In the genomic region with DNA sequence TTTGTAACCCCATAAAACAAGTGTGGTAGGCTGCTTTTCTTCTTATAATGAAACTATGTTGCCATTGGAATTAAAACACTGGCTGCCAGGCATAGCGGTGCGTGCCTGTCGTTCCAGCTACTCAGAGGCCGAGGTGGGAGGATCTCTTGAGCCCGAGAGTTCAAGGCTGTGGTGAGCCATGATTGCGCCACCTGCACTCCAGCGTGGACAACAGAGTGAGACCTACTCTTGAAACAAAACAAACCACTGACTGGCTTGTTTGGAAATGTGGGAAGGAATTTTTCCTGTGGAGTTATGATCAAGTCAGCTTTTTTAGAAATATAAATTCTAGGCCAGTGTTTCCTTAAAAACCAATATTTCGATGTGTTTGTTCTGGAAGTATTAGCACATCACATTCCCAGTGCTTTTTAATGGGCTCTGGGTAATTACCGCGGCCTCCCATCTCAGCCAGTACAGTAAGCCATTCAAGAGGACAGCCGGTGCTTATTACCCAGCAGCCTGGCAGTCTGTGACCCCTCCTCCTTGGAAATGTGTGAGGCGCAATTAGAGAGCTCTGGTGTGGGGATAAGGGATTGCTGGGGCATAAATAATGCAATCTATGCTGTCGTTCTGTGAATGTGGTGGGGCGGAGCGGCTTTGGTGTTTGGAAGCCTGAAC, we compare ENCODE assay signal across 9 cellular contexts. TPM values are rescaled to one million over a fixed set of nuclear protein-coding genes. Genes with fewer than 3 reads are reported as not detected.
DNase-seq lines count a peak whose midpoint lies in the region; ATAC-seq lines count a peak whose summit lies in the region.
"Had no signal": no experiment of that assay in that cellular context is flagged by ENCODE, and none has a peak within 500 bp of the region (broad histone marks: within the 10 kb centered on the region; RNA-seq: fewer than 3 reads in every experiment).

No MANE protein-coding gene starts in this region.

- peak overlapping the region; percentile 62 for H3K9ac ChIP-seq in skeletal muscle satellite cell (ENCODE audit: low read depth, low read length)

- no peaks in the 10 kb centered on the region for H3K36me3 ChIP-seq in skeletal muscle satellite cell (ENCODE audit: insufficient read depth, low read length)

- no peaks in the 10 kb centered on the region for H3K27me3 Mint-ChIP-seq in activated T-helper 1 cell treated with anti-CD3 and anti-CD28 coated beads, Interleukin-12 subunit alpha, Interleukin-12 subunit beta, Interleukin-2, Interleukin-4 antibody, amounts not matched to agents 30 ng/mL and 10 ng/mL and 1 ng/mL, durations not matched to agents 14 hours and 24 hours and 36 hours (ENCODE audit: insufficient read depth)

- H3K9me3 Mint-ChIP-seq in activated T-helper 1 cell treated with anti-CD3 and anti-CD28 coated beads, Interleukin-12 subunit alpha, Interleukin-12 subunit beta, Interleukin-2, Interleukin-4 antibody, amounts not matched to agents 30 ng/mL and 10 ng/mL and 1 ng/mL, durations not matched to agents 14 hours and 24 hours and 36 hours, result no peaks in the 10 kb centered on the region

- H3K4me2 ChIP-seq in skeletal muscle satellite cell (ENCODE audit: low read length), result peak overlapping the region; percentile 66

- no peak for DNase-seq in Right ventricle myocardium inferior (ENCODE audit: missing footprints)
- DNase-seq in cardiac septum (ENCODE audit: low spot score), result no peak
- no peak for DNase-seq in activated T-helper 1 cell treated with anti-CD3 and anti-CD28 coated beads, Interleukin-12 subunit alpha, Interleukin-12 subunit beta, Interleukin-2, Interleukin-4 antibody, amounts not matched to agents 30 ng/mL and 10 ng/mL and 1 ng/mL, durations not matched to agents 14 hours and 24 hours and 36 hours (ENCODE audit: low spot score)
- peak; percentile 71 to 87 (median 74) for DNase-seq in right cardiac atrium
- DNase-seq in stimulated activated CD4-positive, alpha-beta T cell treated with anti-CD3 and anti-CD28 coated beads, Interleukin-2, amount 100 ng/mL, for 48 hours, result no peak
- DNase-seq: DND-41 had no signal

- intact Hi-C loops in Right ventricle myocardium inferior (cut with DNase I), result no loop called here
- intact Hi-C loops in cardiac septum (cut with DNase I), result no loop called here
- intact Hi-C loops in activated T-helper 1 cell treated with anti-CD3 and anti-CD28 coated beads, Interleukin-12 subunit alpha, Interleukin-12 subunit beta, Interleukin-2, Interleukin-4 antibody, amounts not matched to agents 30 ng/mL and 10 ng/mL and 1 ng/mL, durations not matched to agents 14 hours and 24 hours and 36 hours (cut with micrococcal nuclease), result no loop called here
- intact Hi-C loops in right cardiac atrium (cut with DNase I), result loop anchor here in 1 of 4 donors (5.0 kb wide), 1 partner anchor 39 kb away; no protein-coding TSS in a partner anchor

- peaks cover 26% of the 10 kb centered on the region for H3K4me1 Mint-ChIP-seq in activated T-helper 1 cell treated with anti-CD3 and anti-CD28 coated beads, Interleukin-12 subunit alpha, Interleukin-12 subunit beta, Interleukin-2, Interleukin-4 antibody, amounts not matched to agents 30 ng/mL and 10 ng/mL and 1 ng/mL, durations not matched to agents 14 hours and 24 hours and 36 hours (ENCODE audit: low read depth)

- H3K4me1 ChIP-seq in right cardiac atrium (ENCODE audit: control insufficient read depth, insufficient read depth, low read length) (peaks cover 29% of the 10 kb centered on the region), skeletal muscle satellite cell (ENCODE audit: control insufficient read depth, insufficient read depth, low read length) (peaks cover 58% of the 10 kb centered on the region)

- peak overlapping the region; percentile 9 for H3K27ac Mint-ChIP-seq in activated T-helper 1 cell treated with anti-CD3 and anti-CD28 coated beads, Interleukin-12 subunit alpha, Interleukin-12 subunit beta, Interleukin-2, Interleukin-4 antibody, amounts not matched to agents 30 ng/mL and 10 ng/mL and 1 ng/mL, durations not matched to agents 14 hours and 24 hours and 36 hours

- H3K27me3 ChIP-seq in right cardiac atrium (ENCODE audit: control insufficient read depth, insufficient read depth), result no peaks in the 10 kb centered on the region
- no peaks in the 10 kb centered on the region for H3K27me3 ChIP-seq in skeletal muscle satellite cell (ENCODE audit: control insufficient read depth, insufficient read depth, low read length)

- no peak overlapping the region for H3K4me3 ChIP-seq in right cardiac atrium (ENCODE audit: low read length)
- peak overlapping the region; percentile 31 for H3K4me3 ChIP-seq in skeletal muscle satellite cell (ENCODE audit: low read length)

- peaks cover 14% of the 10 kb centered on the region for H3K36me3 Mint-ChIP-seq in activated T-helper 1 cell treated with anti-CD3 and anti-CD28 coated beads, Interleukin-12 subunit alpha, Interleukin-12 subunit beta, Interleukin-2, Interleukin-4 antibody, amounts not matched to agents 30 ng/mL and 10 ng/mL and 1 ng/mL, durations not matched to agents 14 hours and 24 hours and 36 hours (ENCODE audit: low read depth)

- H3K9me3 ChIP-seq in right cardiac atrium (ENCODE audit: control insufficient read depth, low read length), result no peaks in the 10 kb centered on the region
- no peaks in the 10 kb centered on the region for H3K9me3 ChIP-seq in skeletal muscle satellite cell (replicated peaks; ENCODE audit: low read length)

- WGBS in right cardiac atrium, result 45% methylated on average over 15 of the region's 15 CpGs

- peak; percentile 20 for ATAC-seq in Right ventricle myocardium inferior
- peak; percentile 42 to 44 for ATAC-seq in right cardiac atrium
- ATAC-seq in GM19395 (IDR thresholded peaks at IDR 0.05; ENCODE audit: unreplicated experiment), result no peak
- no peak for ATAC-seq in HG03039 (IDR thresholded peaks at IDR 0.05; ENCODE audit: unreplicated experiment)

- H3K4me3 Mint-ChIP-seq in activated T-helper 1 cell treated with anti-CD3 and anti-CD28 coated beads, Interleukin-12 subunit alpha, Interleukin-12 subunit beta, Interleukin-2, Interleukin-4 antibody, amounts not matched to agents 30 ng/mL and 10 ng/mL and 1 ng/mL, durations not matched to agents 14 hours and 24 hours and 36 hours, result no peak overlapping the region

- peak overlapping the region; percentile 80 for H3K27ac ChIP-seq in right cardiac atrium (ENCODE audit: low read length)

RNA-seq across cellular contexts. Expression of gene TRAK1, which starts 58.3 kb away (rescaled TPM):
- 267 TPM for total RNA-seq in Right ventricle myocardium inferior
- 246 TPM for total RNA-seq in cardiac septum
- total RNA-seq in activated T-helper 1 cell treated with anti-CD3 and anti-CD28 coated beads, Interleukin-12 subunit alpha, Interleukin-12 subunit beta, Interleukin-2, Interleukin-4 antibody, amounts not matched to agents 30 ng/mL and 10 ng/mL and 1 ng/mL, durations not matched to agents 14 hours and 24 hours and 36 hours, result 32.6 and 33.8 TPM in 2 replicates
- total RNA-seq in right cardiac atrium, result 100 to 1,000 TPM; 201 to 249 (median 232) TPM
- 91.7 TPM for polyA plus RNA-seq in right cardiac atrium
- total RNA-seq in skeletal muscle satellite cell (2012; rRNA removed), result 21.0 and 32.5 TPM in 2 replicates

Comparison
In these comparisons a context has a peak if more than half of its experiments do, and no peak if none do; other contexts are left out.
1. DNase-seq: peak in right cardiac atrium (3 of 3); none in Right ventricle myocardium inferior (single experiment), cardiac septum (single experiment), activated T-helper 1 cell treated with anti-CD3 and anti-CD28 coated beads, Interleukin-12 subunit alpha, Interleukin-12 subunit beta, Interleukin-2, Interleukin-4 antibody, amounts not matched to agents 30 ng/mL and 10 ng/mL and 1 ng/mL, durations not matched to agents 14 hours and 24 hours and 36 hours (single experiment) and stimulated activated CD4-positive, alpha-beta T cell treated with anti-CD3 and anti-CD28 coated beads, Interleukin-2, amount 100 ng/mL, for 48 hours (0 of 2).
2. ATAC-seq: peak in Right ventricle myocardium inferior (single experiment) and right cardiac atrium (2 of 2); none in GM19395 (single experiment) and HG03039 (single experiment).